ENCODE assay signal across 27 cellular contexts in the genomic region with DNA sequence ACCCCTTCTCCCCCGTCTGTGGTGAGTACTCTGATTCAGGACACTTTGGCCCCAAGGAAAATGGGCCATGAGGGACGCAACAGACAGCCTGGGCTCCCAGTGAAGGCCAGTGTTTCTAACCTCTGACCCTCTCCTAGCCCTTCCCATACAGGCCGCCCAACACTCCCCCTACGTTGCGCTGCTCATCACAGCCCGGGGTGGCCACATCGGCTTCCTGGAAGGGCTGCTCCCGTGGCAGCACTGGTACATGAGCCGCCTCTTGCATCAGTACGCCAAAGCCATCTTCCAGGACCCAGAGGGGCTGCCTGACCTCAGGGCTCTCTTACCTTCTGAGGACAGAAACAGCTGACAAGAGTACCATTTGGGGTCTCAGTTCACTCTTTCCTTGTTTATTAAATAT. TPM values are rescaled to one million over a fixed set of nuclear protein-coding genes. Genes with fewer than 3 reads are reported as not detected.
"Had no signal": no experiment of that assay in that cellular context is flagged by ENCODE, and none has a peak within 500 bp of the region (broad histone marks: within the 10 kb centered on the region; RNA-seq: fewer than 3 reads in every experiment).

No MANE protein-coding gene starts in this region.

- H3K9me3 Mint-ChIP-seq: activated CD4-positive, alpha-beta T cell treated with anti-CD3 and anti-CD28 coated beads, Interleukin-2, amount 10 ng/mL, durations not matched to agents 24 days and 14 days; T-helper 1 cell treated with Interleukin-12 subunit alpha and Interleukin-12 subunit beta and Interleukin-4 antibody, amounts not matched to agents 30 μg/mL and 1 μg/mL, for 36 hours; WTC11 had no signal

- H3K4me3 Mint-ChIP-seq: activated CD4-positive, alpha-beta T cell treated with anti-CD3 and anti-CD28 coated beads, Interleukin-2, amount 10 ng/mL, durations not matched to agents 24 days and 14 days; T-helper 1 cell treated with Interleukin-12 subunit alpha and Interleukin-12 subunit beta and Interleukin-4 antibody, amounts not matched to agents 30 μg/mL and 1 μg/mL, for 36 hours; WTC11 had no signal

- FAIRE-seq: bronchial epithelial cell had no signal

- H3K27ac Mint-ChIP-seq: activated CD4-positive, alpha-beta T cell treated with anti-CD3 and anti-CD28 coated beads, Interleukin-2, amount 10 ng/mL, durations not matched to agents 24 days and 14 days; WTC11 had no signal

- H3K27ac ChIP-seq: ascending aorta, body of pancreas, SJSA1 had no signal

- DNase-seq: activated CD4-positive, alpha-beta T cell treated with anti-CD3 and anti-CD28 coated beads for 1 hour; activated CD4-positive, alpha-beta T cell treated with anti-CD3 and anti-CD28 coated beads, Interleukin-2, amount 10 ng/mL, durations not matched to agents 24 days and 14 days; activated CD4-positive, alpha-beta T cell treated with anti-CD3 and anti-CD28 coated beads, Interleukin-2, amount 50 U/mL, for 48 hours; activated naive CD4-positive, alpha-beta T cell treated with anti-CD3 and anti-CD28 coated beads, Interleukin-2, amount 50 U/mL, for 16 hours; amniotic stem cell; body of pancreas; central memory CD4-positive, alpha-beta T cell; MG63; MV-4-11; NCI-H1092 treated with DMSO at 0.1 percent for 48 hours; NCI-H1417 treated with DMSO at 0.1 percent for 48 hours; NCI-H1694 treated with DMSO at 0.1 percent for 48 hours; NCI-H2081; NCI-H510A treated with DMSO at 0.1 percent for 48 hours; NCI-H69; NK-92 treated with Interleukin-12 subunit alpha and Interleukin-12 subunit beta, amount 100 ng/mL, for 24 hours; OCI-M1; Right ventricle myocardium superior; T-helper 9 cell had no signal

- ATAC-seq: body of pancreas, Panc1, WTC11 had no signal

- H3K9me3 ChIP-seq: ascending aorta, body of pancreas, MG63, SJSA1 had no signal

- H3K27me3 ChIP-seq: ascending aorta, body of pancreas, MG63, SJSA1 had no signal

- H3K4me3 ChIP-seq: ascending aorta, body of pancreas, MG63, SJSA1 had no signal

RNA-seq across cellular contexts. Expression of gene ABHD1, which starts 6.8 kb away (rescaled TPM):
- total RNA-seq: ascending aorta, bronchial epithelial cell, SJSA1 had no signal

RNA-seq across cellular contexts. Expression of gene PRR30, which starts 8.8 kb away (rescaled TPM):
- total RNA-seq: activated CD4-positive, alpha-beta T cell treated with anti-CD3 and anti-CD28 coated beads, Interleukin-2, amount 10 ng/mL, durations not matched to agents 24 days and 14 days; activated CD8-positive, alpha-beta memory T cell treated with anti-CD3 and anti-CD28 coated beads for 36 hours; ascending aorta; body of pancreas; bronchial epithelial cell; chondrocyte; Right ventricle myocardium superior; SJSA1; WTC11 had no signal

RNA-seq across cellular contexts. Expression of gene TCF23, which starts 18.4 kb away (rescaled TPM):
- total RNA-seq: activated CD4-positive, alpha-beta T cell treated with anti-CD3 and anti-CD28 coated beads, Interleukin-2, amount 10 ng/mL, durations not matched to agents 24 days and 14 days; activated CD8-positive, alpha-beta memory T cell treated with anti-CD3 and anti-CD28 coated beads for 36 hours; ascending aorta; bronchial epithelial cell; chondrocyte; Right ventricle myocardium superior; SJSA1 had no signal
